17 cellular contexts compared by ENCODE assay signal in the genomic region with DNA sequence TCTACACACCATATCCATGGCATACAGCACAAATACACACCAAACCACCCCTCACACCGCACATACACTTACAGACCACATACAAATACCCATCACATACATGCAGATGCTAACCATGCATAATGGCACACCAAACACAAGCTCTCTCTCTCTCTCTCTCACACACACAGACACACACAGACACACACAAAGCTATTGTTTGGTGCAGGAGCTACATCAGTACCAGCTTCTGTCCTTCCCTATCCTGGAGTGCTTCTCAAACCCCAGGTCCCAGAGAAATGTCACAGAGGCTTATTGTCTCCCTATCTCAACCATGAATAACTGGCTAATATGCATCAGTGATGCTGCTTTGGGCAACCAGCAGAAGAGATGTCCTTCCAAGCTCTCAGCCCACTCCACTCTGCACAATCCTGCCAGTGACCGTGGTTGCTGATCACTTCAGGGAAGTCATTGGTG. TPM values are rescaled to one million over a fixed set of nuclear protein-coding genes. Genes with fewer than 3 reads are reported as not detected.
DNase-seq lines count a peak whose midpoint lies in the region; ATAC-seq and TF ChIP-seq lines count a peak whose summit lies in the region.
"Had no signal": no experiment of that assay in that cellular context is flagged by ENCODE, and none has a peak within 500 bp of the region (broad histone marks: within the 10 kb centered on the region; RNA-seq: fewer than 3 reads in every experiment).

No MANE protein-coding gene starts in this region.

- no peak for TF ChIP-seq POLR2A in uterus (IDR thresholded peaks at IDR 0.05)

- H3K36me3 ChIP-seq in left ventricle myocardium inferior (no peaks in the 10 kb centered on the region), uterus (no peaks in the 10 kb centered on the region)
- H3K36me3 ChIP-seq: left lung had no signal

- intact Hi-C loops in left ventricle myocardium inferior (cut with micrococcal nuclease): no loop called here
- intact Hi-C loops in left cardiac atrium (cut with DNase I): no loop called here
- intact Hi-C loops in dorsolateral prefrontal cortex (cut with DNase I): loop anchor here (2.0 to 10.0 kb wide), 5 partner anchors 36 to 152 kb away; a partner anchor contains a TSS
- intact Hi-C loops in uterus (cut with DNase I; ENCODE audit: low total_unique reads): no loop called here

- H3K4me3 Mint-ChIP-seq in nephron progenitor cell: no peak overlapping the region
- H3K4me3 Mint-ChIP-seq in stimulated activated memory B cell treated with anti-CD40 and anti-IgM and Interleukin-4, amounts not matched to agents 10 μg/mL and 1 μg/mL and 100 μg/mL, for 72 hours: no peak overlapping the region
- H3K4me3 Mint-ChIP-seq: activated T-cell treated with anti-CD3 and anti-CD28 coated beads, Interleukin-2, amount 50 U/mL, for 24 hours; HFFc6; stimulated activated naive CD8-positive, alpha-beta T cell treated with anti-CD3 and anti-CD28 coated beads, Interleukin-15, amount 100 ng/mL, for 72 hours had no signal

- H3K27me3 ChIP-seq in left ventricle myocardium inferior (ENCODE audit: low read depth) (peaks cover 16% of the 10 kb centered on the region), dorsolateral prefrontal cortex (no peaks in the 10 kb centered on the region), uterus (no peaks in the 10 kb centered on the region)
- H3K27me3 ChIP-seq: left lung had no signal

- no peak for DNase-seq in left ventricle myocardium inferior
- DNase-seq in left cardiac atrium: no peak
- peak in 6 of 10 donors; percentile 51 to 75 (median 65) for DNase-seq in dorsolateral prefrontal cortex
- no peak for DNase-seq in nephron progenitor cell
- no peak for DNase-seq in uterus
- DNase-seq in stimulated activated CD4-positive, alpha-beta T cell treated with anti-CD3 and anti-CD28 coated beads, Interleukin-4, amount 100 ng/mL, for 4 hours: no peak
- no peak for DNase-seq in NCI-H510A (lab: John Stamatoyannopoulos, UW)
- DNase-seq: activated CD4-positive, alpha-beta T cell treated with anti-CD3 and anti-CD28 coated beads, Interleukin-2, amount 50 U/mL, for 1 hour; activated T-cell treated with anti-CD3 and anti-CD28 coated beads, Interleukin-2, amount 50 U/mL, for 24 hours; GDM1; KG1; left lung; NCI-H1105 treated with DMSO at 0.1 percent for 48 hours; NCI-H2171 treated with DMSO at 0.1 percent for 48 hours; stimulated activated naive CD8-positive, alpha-beta T cell treated with anti-CD3 and anti-CD28 coated beads, Interleukin-15, amount 100 ng/mL, for 72 hours had no signal

- H3K36me3 Mint-ChIP-seq in nephron progenitor cell (ENCODE audit: low read depth): no peaks in the 10 kb centered on the region
- H3K36me3 Mint-ChIP-seq in stimulated activated memory B cell treated with anti-CD40 and anti-IgM and Interleukin-4, amounts not matched to agents 10 μg/mL and 1 μg/mL and 100 μg/mL, for 72 hours: no peaks in the 10 kb centered on the region

- H3K27ac Mint-ChIP-seq in nephron progenitor cell: peak overlapping the region; percentile 0
- no peak overlapping the region for H3K27ac Mint-ChIP-seq in stimulated activated memory B cell treated with anti-CD40 and anti-IgM and Interleukin-4, amounts not matched to agents 10 μg/mL and 1 μg/mL and 100 μg/mL, for 72 hours
- H3K27ac Mint-ChIP-seq: activated T-cell treated with anti-CD3 and anti-CD28 coated beads, Interleukin-2, amount 50 U/mL, for 24 hours; HFFc6 had no signal

- peaks cover 6% of the 10 kb centered on the region for H3K27me3 Mint-ChIP-seq in nephron progenitor cell (ENCODE audit: low read depth, poor library complexity)
- no peaks in the 10 kb centered on the region for H3K27me3 Mint-ChIP-seq in stimulated activated memory B cell treated with anti-CD40 and anti-IgM and Interleukin-4, amounts not matched to agents 10 μg/mL and 1 μg/mL and 100 μg/mL, for 72 hours
- H3K27me3 Mint-ChIP-seq: activated T-cell treated with anti-CD3 and anti-CD28 coated beads, Interleukin-2, amount 50 U/mL, for 24 hours had no signal

- H3K9me3 Mint-ChIP-seq in nephron progenitor cell: peaks cover 4% of the 10 kb centered on the region
- H3K9me3 Mint-ChIP-seq in stimulated activated memory B cell treated with anti-CD40 and anti-IgM and Interleukin-4, amounts not matched to agents 10 μg/mL and 1 μg/mL and 100 μg/mL, for 72 hours: no peaks in the 10 kb centered on the region
- H3K9me3 Mint-ChIP-seq: activated T-cell treated with anti-CD3 and anti-CD28 coated beads, Interleukin-2, amount 50 U/mL, for 24 hours; HFFc6; stimulated activated naive CD8-positive, alpha-beta T cell treated with anti-CD3 and anti-CD28 coated beads, Interleukin-15, amount 100 ng/mL, for 72 hours had no signal

- H3K27ac ChIP-seq in left ventricle myocardium inferior (replicated peaks): peak overlapping the region; percentile 90
- peak overlapping the region; percentile 71 to 99 (median 95) for H3K27ac ChIP-seq in dorsolateral prefrontal cortex
- H3K27ac ChIP-seq in uterus: peak overlapping the region; percentile 62 to 70
- H3K27ac ChIP-seq: left lung had no signal

- peaks cover 39% of the 10 kb centered on the region for H3K4me1 ChIP-seq in left ventricle myocardium inferior
- no peaks in the 10 kb centered on the region for H3K4me1 ChIP-seq in uterus

- H3K9me3 ChIP-seq in left ventricle myocardium inferior (replicated peaks): no peaks in the 10 kb centered on the region
- H3K9me3 ChIP-seq in uterus: no peaks in the 10 kb centered on the region
- H3K9me3 ChIP-seq: left lung had no signal

- peaks cover 43% of the 10 kb centered on the region for H3K4me1 Mint-ChIP-seq in nephron progenitor cell
- H3K4me1 Mint-ChIP-seq in stimulated activated memory B cell treated with anti-CD40 and anti-IgM and Interleukin-4, amounts not matched to agents 10 μg/mL and 1 μg/mL and 100 μg/mL, for 72 hours: peaks cover 6% of the 10 kb centered on the region

- ATAC-seq in left cardiac atrium: no peak
- ATAC-seq in stimulated activated memory B cell treated with anti-CD40 and anti-IgM and Interleukin-4, amounts not matched to agents 10 μg/mL and 1 μg/mL and 100 μg/mL, for 72 hours: no peak
- ATAC-seq: stimulated activated naive CD8-positive, alpha-beta T cell treated with anti-CD3 and anti-CD28 coated beads, Interleukin-15, amount 100 ng/mL, for 72 hours had no signal

- H3K4me3 ChIP-seq in left ventricle myocardium inferior (no peak overlapping the region), dorsolateral prefrontal cortex (no peak overlapping the region), uterus (no peak overlapping the region)
- H3K4me3 ChIP-seq: left lung had no signal

- TF ChIP-seq CTCF in left ventricle myocardium inferior (IDR thresholded peaks at IDR 0.05; ENCODE audit: borderline replicate concordance): no peak
- peak in 2 of 56 donors; percentile 11 to 14 for TF ChIP-seq CTCF in dorsolateral prefrontal cortex (IDR thresholded peaks at IDR 0.05 in 54 of 56, conservative IDR thresholded peaks at IDR 0.05 in 2 of 56; ENCODE audit: low read depth in 1 of 56, partially characterized antibody in 56 of 56)
- no peak for TF ChIP-seq CTCF in nephron progenitor cell (IDR thresholded peaks at IDR 0.05)
- no peak for TF ChIP-seq CTCF in uterus (IDR thresholded peaks at IDR 0.05)

RNA-seq across cellular contexts. Expression of a gene that starts 36.5 kb away (rescaled TPM):
- total RNA-seq in left ventricle myocardium inferior: 4.2 TPM
- total RNA-seq in left cardiac atrium: 10 to 100 TPM; 10.6 to 12.5 TPM
- total RNA-seq in dorsolateral prefrontal cortex: 100 to 1,000 TPM in 11 of 120 experiments, 10 to 100 TPM in 109; 56.0 to 109 (median 86.7) TPM
- total RNA-seq in uterus: 10 to 100 TPM; 12.3 to 52.9 (median 32.9) TPM

Comparison
In these comparisons a context has a peak if more than half of its experiments do, and no peak if none do; other contexts are left out.
1. DNase-seq: peak in dorsolateral prefrontal cortex (6 of 10); none in left ventricle myocardium inferior (single experiment), left cardiac atrium (single experiment), nephron progenitor cell (single experiment), uterus (0 of 2), stimulated activated CD4-positive, alpha-beta T cell treated with anti-CD3 and anti-CD28 coated beads, Interleukin-4, amount 100 ng/mL, for 4 hours (0 of 2) and NCI-H510A (single experiment).
2. intact Hi-C loops: an anchor here in dorsolateral prefrontal cortex (2.0 to 10.0 kb wide); none called in left ventricle myocardium inferior, left cardiac atrium and uterus.
3. Peak in every context shown above with its lines, with median percentiles within 50 percentile points of each other: H3K27ac ChIP-seq.